ENCODE assay signal across 11 cellular contexts in genomic region chr3:119235151-119235550, GRCh38. TPM values are rescaled to one million over a fixed set of nuclear protein-coding genes. Genes with fewer than 3 reads are reported as not detected.
DNase-seq lines count a peak whose midpoint lies in the region; FAIRE-seq and TF ChIP-seq lines count a peak whose summit lies in the region.
"Had no signal": no experiment of that assay in that cellular context is flagged by ENCODE, and none has a peak within 500 bp of the region (broad histone marks: within the 10 kb centered on the region; RNA-seq: fewer than 3 reads in every experiment).

No MANE protein-coding gene starts in this region.

- no peak overlapping the region for H3K9ac ChIP-seq in Loucy (ENCODE audit: low read depth, low read length, poor library complexity, severe bottlenecking)

- peak overlapping the region; percentile 69 for H3K27ac ChIP-seq in osteoblast (ENCODE audit: low read depth, low read length)
- H3K27ac ChIP-seq: gastrocnemius medialis had no signal

- H3K4me3 ChIP-seq in Loucy (ENCODE audit: low read length, poor library complexity, severe bottlenecking) (no peak overlapping the region), bronchial epithelial cell (ENCODE audit: low read depth, low read length) (no peak overlapping the region), osteoblast (ENCODE audit: insufficient read depth, low read length) (peak overlapping the region; percentile 3)
- H3K4me3 ChIP-seq: gastrocnemius medialis, HAP-1 had no signal

- H3K4me2 ChIP-seq in Loucy (ENCODE audit: low read depth, low read length, poor library complexity, severe bottlenecking) (peak overlapping the region; percentile 2), osteoblast (ENCODE audit: insufficient read depth, low read length) (peak overlapping the region; percentile 57)

- H3K4me1 ChIP-seq in Loucy (ENCODE audit: insufficient read depth, low read length, poor library complexity, severe bottlenecking) (peaks cover 46% of the 10 kb centered on the region), osteoblast (ENCODE audit: insufficient read depth, low read length) (peaks cover 37% of the 10 kb centered on the region)

- H4K20me1 ChIP-seq in Loucy (ENCODE audit: insufficient read depth, low read length, poor library complexity, severe bottlenecking) (peaks cover 13% of the 10 kb centered on the region), osteoblast (ENCODE audit: insufficient read depth, low read length) (no peaks in the 10 kb centered on the region)

- H3K79me2 ChIP-seq in Loucy (ENCODE audit: insufficient read depth, low read length) (peaks cover 37% of the 10 kb centered on the region; the same call in 1 of the 2 replicates), osteoblast (ENCODE audit: insufficient read depth, low read length) (peaks cover 38% of the 10 kb centered on the region)

- no peaks in the 10 kb centered on the region for H3K27me3 ChIP-seq in Loucy (ENCODE audit: insufficient read depth, low read length, poor library complexity, severe bottlenecking)
- H3K27me3 ChIP-seq in bronchial epithelial cell (ENCODE audit: control insufficient read depth, insufficient read depth, low read length) = no peaks in the 10 kb centered on the region
- no peaks in the 10 kb centered on the region for H3K27me3 ChIP-seq in osteoblast (ENCODE audit: insufficient read depth, low read length)
- H3K27me3 ChIP-seq: gastrocnemius medialis had no signal

- no peak for FAIRE-seq in bronchial epithelial cell (lab: Jason Lieb, UNC)

- H3K36me3 ChIP-seq in Loucy (ENCODE audit: insufficient read depth, low read length) = peaks cover 16% of the 10 kb centered on the region; the same call in 1 of the 2 replicates
- H3K36me3 ChIP-seq in bronchial epithelial cell (ENCODE audit: control insufficient read depth, insufficient read depth, low read length) = peaks cover 9% of the 10 kb centered on the region
- H3K36me3 ChIP-seq in osteoblast (ENCODE audit: insufficient read depth, low read length) = peaks cover 27% of the 10 kb centered on the region

- H2AFZ ChIP-seq in Loucy (ENCODE audit: low read length) = no peak overlapping the region
- H2AFZ ChIP-seq in osteoblast (ENCODE audit: low read length) = no peak overlapping the region

- DNase-seq in EH (ENCODE audit: low read depth) = peak; percentile 85
- DNase-seq in bronchial epithelial cell (ENCODE audit: low read depth) = peak; percentile 61
- no peak for DNase-seq in osteoblast (ENCODE audit: insufficient read length, low spot score, missing footprints)
- no peak for DNase-seq in NCI-H2107 (lab: John Stamatoyannopoulos, UW)
- DNase-seq in head of caudate nucleus = no peak
- DNase-seq in globus pallidus (ENCODE audit: low spot score) = no peak
- DNase-seq: gastrocnemius medialis, NCI-H526 had no signal

- no peaks in the 10 kb centered on the region for H3K9me3 ChIP-seq in Loucy (ENCODE audit: insufficient read depth, low read depth, low read length)
- no peaks in the 10 kb centered on the region for H3K9me3 ChIP-seq in osteoblast (ENCODE audit: low read depth, low read length)
- H3K9me3 ChIP-seq: gastrocnemius medialis, HAP-1 had no signal

- no peaks in the 10 kb centered on the region for H3K9me2 ChIP-seq in Loucy (replicated peaks; ENCODE audit: low read depth, low read length)

- H3F3A ChIP-seq in Loucy (ENCODE audit: low read depth) = peaks cover 4% of the 10 kb centered on the region; the same call in 1 of the 2 replicates

- no peak for TF ChIP-seq CTCF in Loucy (conservative IDR thresholded peaks at IDR 0.05; ENCODE audit: low read length)
- TF ChIP-seq CTCF in bronchial epithelial cell (IDR thresholded peaks at IDR 0.05; ENCODE audit: insufficient read depth, low read length, severe bottlenecking) = no peak
- no peak for TF ChIP-seq CTCF in osteoblast (IDR thresholded peaks at IDR 0.05; ENCODE audit: extremely low read depth, low read depth, low read length)

- intact Hi-C loops in head of caudate nucleus (cut with DNase I) = no loop called here

RNA-seq across cellular contexts. Expression of gene B4GALT4, which starts 5.5 kb away (rescaled TPM):
- total RNA-seq in bronchial epithelial cell (40.5 and 67.2 TPM in 2 replicates), osteoblast (22.7 and 28.2 TPM in 2 replicates)

RNA-seq across cellular contexts. Expression of gene ARHGAP31, which starts 59.0 kb away (rescaled TPM):
- total RNA-seq in bronchial epithelial cell (0.26 TPM in 2 replicates), osteoblast (41.5 and 56.5 TPM in 2 replicates)
- total RNA-seq: G401 had no signal

Comparison
In these comparisons a context has a peak if more than half of its experiments do, and no peak if none do; other contexts are left out.
1. DNase-seq: peak in EH (single experiment) and bronchial epithelial cell (single experiment); none in osteoblast (single experiment), NCI-H2107 (single experiment), head of caudate nucleus (0 of 42) and globus pallidus (single experiment).
2. RNA of gene ARHGAP31, which starts 59.0 kb away (total RNA-seq): 41.5 to 56.5 TPM in osteoblast; 0.26 TPM in bronchial epithelial cell; every median in the first group is over 10 times any median in the second.